Comparison of ENCODE assay signal across 1 cellular context in the genomic region with DNA sequence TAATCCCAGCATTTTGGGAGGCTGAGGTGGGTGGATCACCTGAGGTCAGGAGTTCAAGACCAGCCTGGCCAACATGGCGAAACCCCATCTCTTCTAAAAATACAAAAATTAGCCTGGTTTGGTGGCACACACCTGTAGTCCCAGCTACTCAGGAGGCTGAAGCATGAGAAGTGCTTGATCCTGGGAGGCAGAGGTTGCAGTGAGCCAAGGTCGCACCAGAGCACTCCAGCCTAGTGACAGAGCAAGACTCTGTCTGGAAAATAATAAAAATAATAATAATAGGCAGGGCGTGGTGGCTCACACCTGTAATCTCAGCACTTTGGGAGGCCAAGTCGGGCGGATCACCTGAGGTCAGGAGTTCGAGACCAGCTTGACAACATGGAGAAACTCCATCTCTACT.
A peak's percentile ranks its signal among the peaks of the same experiment; 100 is the strongest.
TF ChIP-seq lines count a peak whose summit lies in the region.
"Not testable (repeated sequence)": the region's sequence is repeated elsewhere in the genome, so short reads cannot be mapped to it uniquely, and the experiment has no call there.

No MANE protein-coding gene starts in this region.

TF ChIP-seq in HepG2, 621 proteins besides CTCF, POLR2A, EP300 and RAD21 (continued from another document):
- TF ChIP-seq HOXA3 (CRISPR knock-in tag; IDR thresholded peaks at IDR 0.05) (peak; percentile 36; the same call in 1 of the 2 replicates), SSRP1 (CRISPR knock-in tag; IDR thresholded peaks at IDR 0.05) (peak; percentile 78; the same call in 1 of the 2 replicates), PAF1 (CRISPR knock-in tag; IDR thresholded peaks at IDR 0.05) (peak; percentile 95; the same call in 1 of the 2 replicates), ZNF766 (CRISPR knock-in tag; IDR thresholded peaks at IDR 0.05; ENCODE audit: borderline replicate concordance) (peak; percentile 61; the same call in 1 of the 2 replicates), POLR2AphosphoS5 (IDR thresholded peaks at IDR 0.05; ENCODE audit: low read depth, low read length) (peak; percentile 74), RBM22 (optimal IDR thresholded peaks at IDR 0.05; ENCODE audit: low read length) (peak; percentile 95), POLR2G (IDR thresholded peaks at IDR 0.05; ENCODE audit: low read depth, low read length) (peak; percentile 73), ZNF460 (CRISPR knock-in tag; IDR thresholded peaks at IDR 0.05; ENCODE audit: borderline replicate concordance) (peak; percentile 90), ZNF501 (CRISPR knock-in tag; IDR thresholded peaks at IDR 0.05) (peak; percentile 42; the same call in 1 of the 2 replicates), REPIN1 (CRISPR knock-in tag; IDR thresholded peaks at IDR 0.05; ENCODE audit: borderline replicate concordance, low read depth) (peak; percentile 45; the same call in 1 of the 2 replicates), MEF2D (CRISPR knock-in tag; IDR thresholded peaks at IDR 0.05) (0 out of 2 replicates have a peak, but pooled peaks have one; percentile 17), NONO (CRISPR knock-in tag; conservative IDR thresholded peaks at IDR 0.05) (0 out of 2 replicates have a peak, but pooled peaks have one; percentile 36), ZNF256 (CRISPR knock-in tag; conservative IDR thresholded peaks at IDR 0.05) (0 out of 2 replicates have a peak, but pooled peaks have one; percentile 43), ZNF160 (CRISPR knock-in tag; IDR thresholded peaks at IDR 0.05) (0 out of 2 replicates have a peak, but pooled peaks have one; percentile 26)
- TF ChIP-seq, protein P1, sequence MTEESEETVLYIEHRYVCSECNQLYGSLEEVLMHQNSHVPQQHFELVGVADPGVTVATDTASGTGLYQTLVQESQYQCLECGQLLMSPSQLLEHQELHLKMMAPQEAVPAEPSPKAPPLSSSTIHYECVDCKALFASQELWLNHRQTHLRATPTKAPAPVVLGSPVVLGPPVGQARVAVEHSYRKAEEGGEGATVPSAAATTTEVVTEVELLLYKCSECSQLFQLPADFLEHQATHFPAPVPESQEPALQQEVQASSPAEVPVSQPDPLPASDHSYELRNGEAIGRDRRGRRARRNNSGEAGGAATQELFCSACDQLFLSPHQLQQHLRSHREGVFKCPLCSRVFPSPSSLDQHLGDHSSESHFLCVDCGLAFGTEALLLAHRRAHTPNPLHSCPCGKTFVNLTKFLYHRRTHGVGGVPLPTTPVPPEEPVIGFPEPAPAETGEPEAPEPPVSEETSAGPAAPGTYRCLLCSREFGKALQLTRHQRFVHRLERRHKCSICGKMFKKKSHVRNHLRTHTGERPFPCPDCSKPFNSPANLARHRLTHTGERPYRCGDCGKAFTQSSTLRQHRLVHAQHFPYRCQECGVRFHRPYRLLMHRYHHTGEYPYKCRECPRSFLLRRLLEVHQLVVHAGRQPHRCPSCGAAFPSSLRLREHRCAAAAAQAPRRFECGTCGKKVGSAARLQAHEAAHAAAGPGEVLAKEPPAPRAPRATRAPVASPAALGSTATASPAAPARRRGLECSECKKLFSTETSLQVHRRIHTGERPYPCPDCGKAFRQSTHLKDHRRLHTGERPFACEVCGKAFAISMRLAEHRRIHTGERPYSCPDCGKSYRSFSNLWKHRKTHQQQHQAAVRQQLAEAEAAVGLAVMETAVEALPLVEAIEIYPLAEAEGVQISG (CRISPR knock-in tag; IDR thresholded peaks at IDR 0.05), result 0 out of 2 replicates have a peak, but pooled peaks have one; percentile 41
- TF ChIP-seq NONO (IDR thresholded peaks at IDR 0.05), result not testable (repeated sequence)
